Comparison of ENCODE assay signal across 12 cellular contexts in the genomic region with DNA sequence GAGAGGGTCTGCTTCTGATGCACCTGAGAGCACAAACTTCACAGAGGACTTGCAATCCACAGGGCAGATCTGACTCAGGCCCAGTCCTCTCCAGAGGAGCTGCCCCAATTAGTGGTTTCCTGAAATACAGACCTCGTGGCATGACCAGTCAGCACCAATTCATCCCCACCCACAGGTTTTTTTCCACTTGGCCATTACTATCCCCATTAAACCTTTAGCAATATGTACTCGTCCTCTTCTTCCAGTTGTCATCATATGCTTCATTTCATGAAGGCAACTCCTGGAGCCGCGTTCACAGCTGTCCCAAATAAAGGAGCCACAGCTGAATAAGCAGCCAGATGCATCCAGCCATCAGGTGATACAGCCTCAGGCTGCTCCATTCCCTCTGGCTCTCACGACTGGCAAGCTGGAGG.
DNase-seq lines count a peak whose midpoint lies in the region; ATAC-seq, FAIRE-seq and TF ChIP-seq lines count a peak whose summit lies in the region.
"Had no signal": no experiment of that assay in that cellular context is flagged by ENCODE, and none has a peak within 500 bp of the region (broad histone marks: within the 10 kb centered on the region; RNA-seq: fewer than 3 reads in every experiment).

No MANE protein-coding gene starts in this region.

- no peak for FAIRE-seq in kidney (lab: Jason Lieb, UNC)

- peak overlapping the region; percentile 58 for H3K27ac Mint-ChIP-seq in dendritic cell treated with granulocyte-macrophage colony-stimulating factor and Interleukin-4, amounts not matched to agents 40 ng/mL and 50 ng/mL, for 4 days
- no peak overlapping the region for H3K27ac Mint-ChIP-seq in CD4-positive, alpha-beta T cell
- H3K27ac Mint-ChIP-seq: nephron progenitor cell; stimulated activated naive CD8-positive, alpha-beta T cell treated with anti-CD3 and anti-CD28 coated beads, Interleukin-15, amount 100 ng/mL, for 72 hours had no signal

- peaks cover 13% of the 10 kb centered on the region for H3K4me1 Mint-ChIP-seq in dendritic cell treated with granulocyte-macrophage colony-stimulating factor and Interleukin-4, amounts not matched to agents 40 ng/mL and 50 ng/mL, for 4 days (ENCODE audit: low read depth)
- H3K4me1 Mint-ChIP-seq in CD4-positive, alpha-beta T cell (ENCODE audit: low read depth), result peaks cover 14% of the 10 kb centered on the region

- intact Hi-C loops in dendritic cell treated with granulocyte-macrophage colony-stimulating factor and Interleukin-4, amounts not matched to agents 40 ng/mL and 50 ng/mL, for 4 days (cut with micrococcal nuclease), result no loop called here
- intact Hi-C loops in CD4-positive, alpha-beta T cell (cut with DNase I, micrococcal nuclease), result no loop called here
- intact Hi-C loops in kidney (cut with DNase I), result no loop called here

- DNase-seq in GM04504 (ENCODE audit: low read depth), result peak; percentile 38
- peak; percentile 58 to 63 for DNase-seq in NOMO-1 (lab: John Stamatoyannopoulos, UW; ENCODE audit: unreplicated experiment in 2 of 2)
- peak; percentile 47 for DNase-seq in renal cortical epithelial cell (ENCODE audit: low read depth)
- DNase-seq in CD4-positive, alpha-beta T cell, result no peak
- no peak for DNase-seq in kidney
- DNase-seq: activated gamma-delta T cell treated with Interleukin-2 at 50 U/mL for 16 hours; H7; nephron progenitor cell; stimulated activated naive CD8-positive, alpha-beta T cell treated with anti-CD3 and anti-CD28 coated beads, Interleukin-15, amount 100 ng/mL, for 72 hours had no signal

- TF ChIP-seq CTCF in CD4-positive, alpha-beta T cell (IDR thresholded peaks at IDR 0.05), result no peak
- no peak for TF ChIP-seq CTCF in kidney (IDR thresholded peaks at IDR 0.05; ENCODE audit: borderline replicate concordance, extremely low read depth, insufficient read depth)

- no peak overlapping the region for H3K4me3 ChIP-seq in kidney (ENCODE audit: low read length in 2 of 2)

- peaks cover 7 to 8% of the 10 kb centered on the region in 2 donors for H3K4me1 ChIP-seq in kidney (ENCODE audit: control insufficient read depth in 1 of 2, insufficient read depth in 1 of 2, low read depth in 1 of 2, low read length in 2 of 2)

- no peak overlapping the region for H3K27ac ChIP-seq in CD4-positive, alpha-beta T cell (ENCODE audit: low read depth, low read length)
- H3K27ac ChIP-seq in kidney (ENCODE audit: low read depth in 2 of 2, low read length in 2 of 2), result peak overlapping the region in 1 of 2 donors; percentile 20

- no peaks in the 10 kb centered on the region for H3K9me3 ChIP-seq in CD4-positive, alpha-beta T cell (ENCODE audit: control insufficient read depth, low read length)
- H3K9me3 ChIP-seq in kidney (ENCODE audit: control insufficient read depth in 1 of 2, low read length in 2 of 2), result no peaks in the 10 kb centered on the region

- no peak overlapping the region for H3K4me3 Mint-ChIP-seq in dendritic cell treated with granulocyte-macrophage colony-stimulating factor and Interleukin-4, amounts not matched to agents 40 ng/mL and 50 ng/mL, for 4 days
- no peak overlapping the region for H3K4me3 Mint-ChIP-seq in CD4-positive, alpha-beta T cell
- H3K4me3 Mint-ChIP-seq: nephron progenitor cell; stimulated activated naive CD8-positive, alpha-beta T cell treated with anti-CD3 and anti-CD28 coated beads, Interleukin-15, amount 100 ng/mL, for 72 hours had no signal

- no peaks in the 10 kb centered on the region for H3K27me3 Mint-ChIP-seq in dendritic cell treated with granulocyte-macrophage colony-stimulating factor and Interleukin-4, amounts not matched to agents 40 ng/mL and 50 ng/mL, for 4 days
- H3K27me3 Mint-ChIP-seq in CD4-positive, alpha-beta T cell, result no peaks in the 10 kb centered on the region
- H3K27me3 Mint-ChIP-seq: stimulated activated naive CD8-positive, alpha-beta T cell treated with anti-CD3 and anti-CD28 coated beads, Interleukin-15, amount 100 ng/mL, for 72 hours had no signal

- no peak overlapping the region for H3K9ac ChIP-seq in kidney (ENCODE audit: low read length in 2 of 2)

- H3K27me3 ChIP-seq in CD4-positive, alpha-beta T cell (ENCODE audit: control insufficient read depth, insufficient read depth, low read length), result no peaks in the 10 kb centered on the region

- no peaks in the 10 kb centered on the region for H3K9me3 Mint-ChIP-seq in dendritic cell treated with granulocyte-macrophage colony-stimulating factor and Interleukin-4, amounts not matched to agents 40 ng/mL and 50 ng/mL, for 4 days
- H3K9me3 Mint-ChIP-seq in CD4-positive, alpha-beta T cell, result no peaks in the 10 kb centered on the region
- H3K9me3 Mint-ChIP-seq: stimulated activated naive CD8-positive, alpha-beta T cell treated with anti-CD3 and anti-CD28 coated beads, Interleukin-15, amount 100 ng/mL, for 72 hours had no signal

- no peaks in the 10 kb centered on the region for H3K36me3 Mint-ChIP-seq in dendritic cell treated with granulocyte-macrophage colony-stimulating factor and Interleukin-4, amounts not matched to agents 40 ng/mL and 50 ng/mL, for 4 days (ENCODE audit: low read depth)
- no peaks in the 10 kb centered on the region for H3K36me3 Mint-ChIP-seq in CD4-positive, alpha-beta T cell (ENCODE audit: low read depth)

- POLR2A ChIA-PET in CD4-positive, alpha-beta T cell (lab: Charles Lee), result no interaction called here

- ATAC-seq in CD4-positive, alpha-beta T cell (ENCODE audit: poor library complexity), result no peak
- no peak for ATAC-seq in HG03342 (IDR thresholded peaks at IDR 0.05; ENCODE audit: unreplicated experiment)
- ATAC-seq: activated CD4-positive, CD25-positive, alpha-beta regulatory T cell treated with anti-CD3 and anti-CD28 coated beads, Interleukin-2, amount 50 U/mL, for 24 hours; stimulated activated naive CD8-positive, alpha-beta T cell treated with anti-CD3 and anti-CD28 coated beads, Interleukin-15, amount 100 ng/mL, for 72 hours had no signal

- no peaks in the 10 kb centered on the region for H3K36me3 ChIP-seq in kidney (ENCODE audit: control insufficient read depth in 1 of 2, insufficient read depth in 2 of 2, low read length in 2 of 2)

- CTCF ChIA-PET in CD4-positive, alpha-beta T cell (lab: Charles Lee), result no interaction called here

Comparison
In these comparisons a context has a peak if more than half of its experiments do, and no peak if none do; other contexts are left out.
1. DNase-seq: peak in GM04504 (single experiment), NOMO-1 (2 of 2) and renal cortical epithelial cell (single experiment); none in CD4-positive, alpha-beta T cell (0 of 10) and kidney (single experiment).